In the genomic region with DNA sequence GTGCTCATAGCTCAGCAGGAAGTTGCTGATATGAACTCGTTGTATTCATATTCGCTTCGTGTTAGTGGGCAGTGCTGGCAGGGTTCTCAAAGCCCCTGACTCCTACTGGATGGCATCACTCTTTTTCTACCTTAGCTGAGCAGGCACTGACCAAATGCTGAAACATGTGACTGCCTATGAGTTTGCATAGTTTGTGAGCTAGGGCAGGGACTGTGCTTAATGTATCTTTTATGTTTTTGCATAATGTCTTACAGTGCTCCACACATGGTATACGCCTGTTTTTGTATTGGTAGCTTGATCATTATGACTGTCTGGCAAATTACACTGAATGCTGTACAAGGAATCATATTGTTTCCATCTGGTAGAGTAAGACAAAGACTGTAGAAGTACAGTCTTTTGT, we compare ENCODE assay signal across 22 cellular contexts.
A peak's percentile ranks its signal among the peaks of the same experiment; 100 is the strongest.
DNase-seq lines count a peak whose midpoint lies in the region; ATAC-seq and TF ChIP-seq lines count a peak whose summit lies in the region.
"Had no signal": no experiment of that assay in that cellular context is flagged by ENCODE, and none has a peak within 500 bp of the region (broad histone marks: within the 10 kb centered on the region; RNA-seq: fewer than 3 reads in every experiment).

No MANE protein-coding gene starts in this region.

- H3K4me3 ChIP-seq in SK-N-SH (ENCODE audit: low read depth in 2 of 2, low read length in 1 of 2): no peak overlapping the region
- H3K4me3 ChIP-seq in esophagus squamous epithelium: no peak overlapping the region
- H3K4me3 ChIP-seq: MG63, PC-9, SJCRH30 had no signal

- intact Hi-C loops in esophagus squamous epithelium (cut with DNase I): no loop called here

- TF ChIP-seq CTCF in SK-N-SH (IDR thresholded peaks at IDR 0.05) (no peak), VCaP (conservative IDR thresholded peaks at IDR 0.05) (no peak), esophagus squamous epithelium (IDR thresholded peaks at IDR 0.05) (no peak)

- POLR2A ChIA-PET in SK-N-SH (lab: Yijun Ruan, JAX): no interaction called here

- H3K9me3 ChIP-seq in SK-N-SH (no peaks in the 10 kb centered on the region), esophagus squamous epithelium (no peaks in the 10 kb centered on the region)
- H3K9me3 ChIP-seq: MG63, SJCRH30 had no signal

- TF ChIP-seq POLR2A in esophagus squamous epithelium (IDR thresholded peaks at IDR 0.05): no peak

- H3K4me2 ChIP-seq in SK-N-SH: no peak overlapping the region
- H3K4me2 ChIP-seq: PC-9 had no signal

- no peak for DNase-seq in SK-N-SH
- DNase-seq in esophagus squamous epithelium (lab: John Stamatoyannopoulos, UW): no peak
- no peak for DNase-seq in C1 segment of cervical spinal cord (lab: John Stamatoyannopoulos, UW)
- DNase-seq in activated effector memory CD4-positive, alpha-beta T cell treated with Interleukin-2 at 50 U/mL for 16 hours: no peak
- DNase-seq in cerebellar cortex (ENCODE audit: low spot score): no peak
- DNase-seq: 8988T; ACHN; CD4-positive, CD25-positive, alpha-beta regulatory T cell; GOT3; HCEC 1CT; KG1; MG63; NCI-H1694; NCI-H2029 treated with DMSO at 0.1 percent for 48 hours; NCI-H2227 treated with DMSO at 0.1 percent for 48 hours; SJCRH30; T-cell had no signal

- H3K27me3 ChIP-seq in SK-N-SH (ENCODE audit: insufficient read depth) (no peaks in the 10 kb centered on the region), esophagus squamous epithelium (no peaks in the 10 kb centered on the region)
- H3K27me3 ChIP-seq: MG63, SJCRH30 had no signal

- no peaks in the 10 kb centered on the region for H3K36me3 ChIP-seq in SK-N-SH (replicated peaks in 1 of 2; ENCODE audit: control insufficient read depth in 1 of 2, insufficient read depth in 2 of 2, low read length in 1 of 2)
- no peaks in the 10 kb centered on the region for H3K36me3 ChIP-seq in esophagus squamous epithelium
- H3K36me3 ChIP-seq: MG63, SJCRH30 had no signal

- H3K27ac ChIP-seq in SK-N-SH (ENCODE audit: low read depth in 2 of 2, low read length in 1 of 2): no peak overlapping the region
- 0 out of 2 replicates have a peak overlapping the region, but pooled peaks have one; percentile 26 for H3K27ac ChIP-seq in VCaP
- peak overlapping the region in 3 of 4 donors; percentile 33 to 67 (median 50) for H3K27ac ChIP-seq in esophagus squamous epithelium
- H3K27ac ChIP-seq: PC-9, SJCRH30 had no signal

- H3K79me2 ChIP-seq in SK-N-SH (ENCODE audit: insufficient read depth): no peaks in the 10 kb centered on the region

- H3K9ac ChIP-seq in SK-N-SH: no peak overlapping the region

- no peaks in the 10 kb centered on the region for H3K4me1 ChIP-seq in SK-N-SH (ENCODE audit: control insufficient read depth in 1 of 2, insufficient read depth in 2 of 2, low read depth in 1 of 2, low read length in 1 of 2)
- H3K4me1 ChIP-seq in esophagus squamous epithelium: peaks cover 7 to 57% (median 7%) of the 10 kb centered on the region in 3 donors
- H3K4me1 ChIP-seq: SJCRH30 had no signal

- H2AFZ ChIP-seq in SK-N-SH (ENCODE audit: low read depth): no peak overlapping the region
- H2AFZ ChIP-seq: PC-9 had no signal

- H3F3A ChIP-seq in SK-N-SH (replicated peaks; ENCODE audit: insufficient read depth): no peaks in the 10 kb centered on the region

- no peaks in the 10 kb centered on the region for H4K20me1 ChIP-seq in SK-N-SH (ENCODE audit: insufficient read depth)

- 90% methylated on average over 4 of the region's 4 CpGs for WGBS in SK-N-SH (ENCODE audit: low lambda C conversion rate)
- WGBS in esophagus squamous epithelium, 2 donors: 58 to 83% methylated on average over 4 of the region's 4 CpGs

- CTCF ChIA-PET in SK-N-SH (lab: Yijun Ruan, JAX): no interaction called here

- H3K9me2 ChIP-seq in SK-N-SH: no peaks in the 10 kb centered on the region

- TF ChIP-seq RAD21 in SK-N-SH (IDR thresholded peaks at IDR 0.05; ENCODE audit: low read length): no peak

- no peak for TF ChIP-seq EP300 in SK-N-SH (IDR thresholded peaks at IDR 0.05; ENCODE audit: borderline replicate concordance in 1 of 2, low read depth in 1 of 2, low read length in 1 of 2)

- no peak for ATAC-seq in SK-N-SH treated with all-trans-retinoic acid at 6 μM for 48 hours
- no peak for ATAC-seq in GM21360 (IDR thresholded peaks at IDR 0.05; ENCODE audit: unreplicated experiment)
- ATAC-seq: Right ventricle myocardium inferior, T-cell had no signal

TF ChIP-seq in SK-N-SH, 30 proteins besides CTCF, POLR2A, EP300 and RAD21:
- TF ChIP-seq ELF1 (IDR thresholded peaks at IDR 0.05): no peak
- TF ChIP-seq, protein P1, sequence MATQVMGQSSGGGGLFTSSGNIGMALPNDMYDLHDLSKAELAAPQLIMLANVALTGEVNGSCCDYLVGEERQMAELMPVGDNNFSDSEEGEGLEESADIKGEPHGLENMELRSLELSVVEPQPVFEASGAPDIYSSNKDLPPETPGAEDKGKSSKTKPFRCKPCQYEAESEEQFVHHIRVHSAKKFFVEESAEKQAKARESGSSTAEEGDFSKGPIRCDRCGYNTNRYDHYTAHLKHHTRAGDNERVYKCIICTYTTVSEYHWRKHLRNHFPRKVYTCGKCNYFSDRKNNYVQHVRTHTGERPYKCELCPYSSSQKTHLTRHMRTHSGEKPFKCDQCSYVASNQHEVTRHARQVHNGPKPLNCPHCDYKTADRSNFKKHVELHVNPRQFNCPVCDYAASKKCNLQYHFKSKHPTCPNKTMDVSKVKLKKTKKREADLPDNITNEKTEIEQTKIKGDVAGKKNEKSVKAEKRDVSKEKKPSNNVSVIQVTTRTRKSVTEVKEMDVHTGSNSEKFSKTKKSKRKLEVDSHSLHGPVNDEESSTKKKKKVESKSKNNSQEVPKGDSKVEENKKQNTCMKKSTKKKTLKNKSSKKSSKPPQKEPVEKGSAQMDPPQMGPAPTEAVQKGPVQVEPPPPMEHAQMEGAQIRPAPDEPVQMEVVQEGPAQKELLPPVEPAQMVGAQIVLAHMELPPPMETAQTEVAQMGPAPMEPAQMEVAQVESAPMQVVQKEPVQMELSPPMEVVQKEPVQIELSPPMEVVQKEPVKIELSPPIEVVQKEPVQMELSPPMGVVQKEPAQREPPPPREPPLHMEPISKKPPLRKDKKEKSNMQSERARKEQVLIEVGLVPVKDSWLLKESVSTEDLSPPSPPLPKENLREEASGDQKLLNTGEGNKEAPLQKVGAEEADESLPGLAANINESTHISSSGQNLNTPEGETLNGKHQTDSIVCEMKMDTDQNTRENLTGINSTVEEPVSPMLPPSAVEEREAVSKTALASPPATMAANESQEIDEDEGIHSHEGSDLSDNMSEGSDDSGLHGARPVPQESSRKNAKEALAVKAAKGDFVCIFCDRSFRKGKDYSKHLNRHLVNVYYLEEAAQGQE (IDR thresholded peaks at IDR 0.05; ENCODE audit: low read depth, low read length): peak; percentile 87

TF ChIP-seq in SK-N-SH treated with all-trans-retinoic acid at 6 μM for 48 hours, 23 proteins besides CTCF, POLR2A, EP300 and RAD21:
- no peak for TF ChIP-seq RARB (CRISPR knock-in tag; IDR thresholded peaks at IDR 0.05)
- TF ChIP-seq OSR1 (CRISPR knock-in tag; IDR thresholded peaks at IDR 0.05): no peak
- TF ChIP-seq, protein P2, sequence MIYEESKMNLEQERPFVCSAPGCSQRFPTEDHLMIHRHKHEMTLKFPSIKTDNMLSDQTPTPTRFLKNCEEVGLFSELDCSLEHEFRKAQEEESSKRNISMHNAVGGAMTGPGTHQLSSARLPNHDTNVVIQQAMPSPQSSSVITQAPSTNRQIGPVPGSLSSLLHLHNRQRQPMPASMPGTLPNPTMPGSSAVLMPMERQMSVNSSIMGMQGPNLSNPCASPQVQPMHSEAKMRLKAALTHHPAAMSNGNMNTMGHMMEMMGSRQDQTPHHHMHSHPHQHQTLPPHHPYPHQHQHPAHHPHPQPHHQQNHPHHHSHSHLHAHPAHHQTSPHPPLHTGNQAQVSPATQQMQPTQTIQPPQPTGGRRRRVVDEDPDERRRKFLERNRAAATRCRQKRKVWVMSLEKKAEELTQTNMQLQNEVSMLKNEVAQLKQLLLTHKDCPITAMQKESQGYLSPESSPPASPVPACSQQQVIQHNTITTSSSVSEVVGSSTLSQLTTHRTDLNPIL (CRISPR knock-in tag; IDR thresholded peaks at IDR 0.05; ENCODE audit: low read depth): no peak
- no peak for TF ChIP-seq ZNF8 (CRISPR knock-in tag; IDR thresholded peaks at IDR 0.05)
- no peak for TF ChIP-seq SNAI2 (CRISPR knock-in tag; IDR thresholded peaks at IDR 0.05)
- TF ChIP-seq, protein P3, sequence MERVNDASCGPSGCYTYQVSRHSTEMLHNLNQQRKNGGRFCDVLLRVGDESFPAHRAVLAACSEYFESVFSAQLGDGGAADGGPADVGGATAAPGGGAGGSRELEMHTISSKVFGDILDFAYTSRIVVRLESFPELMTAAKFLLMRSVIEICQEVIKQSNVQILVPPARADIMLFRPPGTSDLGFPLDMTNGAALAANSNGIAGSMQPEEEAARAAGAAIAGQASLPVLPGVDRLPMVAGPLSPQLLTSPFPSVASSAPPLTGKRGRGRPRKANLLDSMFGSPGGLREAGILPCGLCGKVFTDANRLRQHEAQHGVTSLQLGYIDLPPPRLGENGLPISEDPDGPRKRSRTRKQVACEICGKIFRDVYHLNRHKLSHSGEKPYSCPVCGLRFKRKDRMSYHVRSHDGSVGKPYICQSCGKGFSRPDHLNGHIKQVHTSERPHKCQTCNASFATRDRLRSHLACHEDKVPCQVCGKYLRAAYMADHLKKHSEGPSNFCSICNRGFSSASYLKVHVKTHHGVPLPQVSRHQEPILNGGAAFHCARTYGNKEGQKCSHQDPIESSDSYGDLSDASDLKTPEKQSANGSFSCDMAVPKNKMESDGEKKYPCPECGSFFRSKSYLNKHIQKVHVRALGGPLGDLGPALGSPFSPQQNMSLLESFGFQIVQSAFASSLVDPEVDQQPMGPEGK (CRISPR knock-in tag; IDR thresholded peaks at IDR 0.05; ENCODE audit: borderline replicate concordance): no peak
- TF ChIP-seq, protein P4, sequence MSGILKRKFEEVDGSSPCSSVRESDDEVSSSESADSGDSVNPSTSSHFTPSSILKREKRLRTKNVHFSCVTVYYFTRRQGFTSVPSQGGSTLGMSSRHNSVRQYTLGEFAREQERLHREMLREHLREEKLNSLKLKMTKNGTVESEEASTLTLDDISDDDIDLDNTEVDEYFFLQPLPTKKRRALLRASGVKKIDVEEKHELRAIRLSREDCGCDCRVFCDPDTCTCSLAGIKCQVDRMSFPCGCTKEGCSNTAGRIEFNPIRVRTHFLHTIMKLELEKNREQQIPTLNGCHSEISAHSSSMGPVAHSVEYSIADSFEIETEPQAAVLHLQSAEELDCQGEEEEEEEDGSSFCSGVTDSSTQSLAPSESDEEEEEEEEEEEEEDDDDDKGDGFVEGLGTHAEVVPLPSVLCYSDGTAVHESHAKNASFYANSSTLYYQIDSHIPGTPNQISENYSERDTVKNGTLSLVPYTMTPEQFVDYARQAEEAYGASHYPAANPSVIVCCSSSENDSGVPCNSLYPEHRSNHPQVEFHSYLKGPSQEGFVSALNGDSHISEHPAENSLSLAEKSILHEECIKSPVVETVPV (CRISPR knock-in tag; IDR thresholded peaks at IDR 0.05): no peak
- no peak for TF ChIP-seq GLIS3 (CRISPR knock-in tag; IDR thresholded peaks at IDR 0.05)
- TF ChIP-seq TCF4 (CRISPR knock-in tag; IDR thresholded peaks at IDR 0.05; ENCODE audit: borderline replicate concordance): no peak

Comparison
In these comparisons a context has a peak if more than half of its experiments do, and no peak if none do; other contexts are left out.
1. H3K27ac ChIP-seq: peak in VCaP (single experiment) and esophagus squamous epithelium (3 of 4); none in SK-N-SH (0 of 2).